ENCODE assay signal across 17 cellular contexts in genomic region chr11:117412176-117412575, GRCh38.
"Had no signal": no experiment of that assay in that cellular context is flagged by ENCODE, and none has a peak within 500 bp of the region (broad histone marks: within the 10 kb centered on the region; RNA-seq: fewer than 3 reads in every experiment).

No MANE protein-coding gene starts in this region.

- H3K9me3 ChIP-seq: esophagus squamous epithelium, gastroesophageal sphincter, stomach, upper lobe of left lung, vagina had no signal

- H3K27me3 Mint-ChIP-seq: dendritic cell treated with granulocyte-macrophage colony-stimulating factor and Interleukin-4, amounts not matched to agents 40 ng/mL and 50 ng/mL, for 4 days; naive B cell had no signal

- H3K4me1 ChIP-seq: esophagus squamous epithelium, gastroesophageal sphincter, stomach, upper lobe of left lung, vagina had no signal

- H3K4me3 Mint-ChIP-seq: dendritic cell treated with granulocyte-macrophage colony-stimulating factor and Interleukin-4, amounts not matched to agents 40 ng/mL and 50 ng/mL, for 4 days; effector memory CD8-positive, alpha-beta T cell; naive B cell; nephron had no signal

- H3K27me3 ChIP-seq: esophagus squamous epithelium, stomach, upper lobe of left lung, vagina had no signal

- H3K4me3 ChIP-seq: esophagus squamous epithelium, gastroesophageal sphincter, stomach, upper lobe of left lung, vagina had no signal

- H3K4me1 Mint-ChIP-seq: naive B cell had no signal

- H3K27ac ChIP-seq: esophagus squamous epithelium, gastroesophageal sphincter, stomach, upper lobe of left lung, vagina had no signal

- H3K9me3 Mint-ChIP-seq: dendritic cell treated with granulocyte-macrophage colony-stimulating factor and Interleukin-4, amounts not matched to agents 40 ng/mL and 50 ng/mL, for 4 days; effector memory CD8-positive, alpha-beta T cell; nephron had no signal

- H3K27ac Mint-ChIP-seq: dendritic cell treated with granulocyte-macrophage colony-stimulating factor and Interleukin-4, amounts not matched to agents 40 ng/mL and 50 ng/mL, for 4 days; effector memory CD8-positive, alpha-beta T cell; nephron had no signal

- ATAC-seq: effector memory CD8-positive, alpha-beta T cell; gastroesophageal sphincter; left lobe of liver had no signal

- DNase-seq: effector memory CD8-positive, alpha-beta T cell; esophagus squamous epithelium; foreskin fibroblast; glutamatergic neuron; islet precursor cell; naive B cell; small intestine; stimulated activated CD4-positive, alpha-beta T cell treated with anti-CD3 and anti-CD28 coated beads, Interleukin-12 subunit alpha, Interleukin-12 subunit beta, amount 100 ng/mL, for 4 hours; stimulated activated naive CD4-positive, alpha-beta T cell; stomach; substantia nigra; upper lobe of left lung had no signal
